ENCODE assay signal across 1 cellular context in the genomic region with DNA sequence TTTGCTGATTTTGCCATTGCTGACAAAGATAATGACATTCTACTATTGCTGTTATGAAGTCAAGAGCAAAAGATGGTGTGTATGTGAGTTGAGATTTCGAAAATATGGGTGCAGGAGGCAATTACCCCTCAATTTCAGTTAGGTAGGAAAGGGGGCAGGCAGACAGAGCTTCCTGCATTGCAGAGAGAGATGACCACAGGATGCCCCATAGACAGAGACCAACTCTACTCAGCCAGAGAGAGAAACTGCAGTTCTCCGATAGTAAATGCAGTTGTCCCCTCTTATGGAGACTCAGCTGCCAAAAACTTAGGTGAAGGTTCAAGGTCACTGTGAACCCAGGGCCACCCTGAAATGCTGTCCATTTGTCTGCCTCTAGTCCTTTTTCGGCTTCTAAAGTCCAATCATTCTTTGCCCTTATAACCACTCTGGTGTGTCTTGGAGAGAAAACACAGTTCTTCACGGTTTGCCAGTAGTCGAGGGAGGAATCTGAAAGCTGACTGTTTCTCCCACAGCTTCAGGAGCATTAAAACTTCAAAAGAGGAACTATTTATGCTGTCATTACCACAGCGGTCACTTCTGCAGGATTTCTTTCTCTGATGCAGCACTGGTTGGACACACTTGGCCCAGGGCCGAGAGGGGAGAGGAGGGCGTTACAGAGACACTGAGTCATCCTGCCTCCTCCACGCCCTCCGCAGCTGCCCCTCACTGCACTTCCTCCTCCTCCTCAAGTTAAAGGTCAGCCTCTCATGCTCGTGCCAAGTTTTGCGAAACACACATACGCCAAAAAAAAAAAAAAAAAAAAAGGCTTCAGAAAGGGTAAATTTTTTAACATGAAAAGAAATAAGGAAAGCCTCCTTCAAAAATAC.
A peak's percentile ranks its signal among the peaks of the same experiment; 100 is the strongest.
TF ChIP-seq lines count a peak whose summit lies in the region.

No MANE protein-coding gene starts in this region.

TF ChIP-seq in HEK293, 187 proteins besides CTCF, POLR2A, EP300 and RAD21 (continued from another document):
- TF ChIP-seq INSM2 (tag by site-specific recombination; IDR thresholded peaks at IDR 0.05) (no peak), ZNF571 (tag by site-specific recombination; IDR thresholded peaks at IDR 0.05) (no peak), TCF7L2 (IDR thresholded peaks at IDR 0.05; ENCODE audit: borderline replicate concordance, low read depth, low read length) (no peak), ZBTB8A (tag by site-specific recombination; IDR thresholded peaks at IDR 0.05) (0 out of 2 replicates have a peak, but pooled peaks have one; percentile 15), ZNF629 (tag by site-specific recombination; IDR thresholded peaks at IDR 0.05) (0 out of 2 replicates have a peak, but pooled peaks have one; percentile 21), ZEB2 (tag by site-specific recombination; IDR thresholded peaks at IDR 0.05) (peak; percentile 37; the same call in 1 of the 2 replicates), EGR2 (tag by site-specific recombination; IDR thresholded peaks at IDR 0.05; ENCODE audit: low read depth) (peak; percentile 79), ZNF664 (tag by site-specific recombination; IDR thresholded peaks at IDR 0.05) (peak; percentile 64; the same call in 1 of the 2 replicates), WT1 (tag by site-specific recombination; IDR thresholded peaks at IDR 0.05) (0 out of 2 replicates have a peak, but pooled peaks have one; percentile 34), SP2 (tag by site-specific recombination; IDR thresholded peaks at IDR 0.05) (0 out of 2 replicates have a peak, but pooled peaks have one; percentile 17), KLF9 (tag by site-specific recombination; IDR thresholded peaks at IDR 0.05; ENCODE audit: low read depth) (0 out of 2 replicates have a peak, but pooled peaks have one; percentile 26), ZNF660 (tag by site-specific recombination; IDR thresholded peaks at IDR 0.05) (peak; percentile 97), KLF16 (tag by site-specific recombination; IDR thresholded peaks at IDR 0.05) (0 out of 2 replicates have a peak, but pooled peaks have one; percentile 36), ZNF830 (tag by site-specific recombination; IDR thresholded peaks at IDR 0.05; ENCODE audit: low read depth) (no peak), ZSCAN30 (tag by site-specific recombination; IDR thresholded peaks at IDR 0.05) (no peak)
- TF ChIP-seq, protein P1, sequence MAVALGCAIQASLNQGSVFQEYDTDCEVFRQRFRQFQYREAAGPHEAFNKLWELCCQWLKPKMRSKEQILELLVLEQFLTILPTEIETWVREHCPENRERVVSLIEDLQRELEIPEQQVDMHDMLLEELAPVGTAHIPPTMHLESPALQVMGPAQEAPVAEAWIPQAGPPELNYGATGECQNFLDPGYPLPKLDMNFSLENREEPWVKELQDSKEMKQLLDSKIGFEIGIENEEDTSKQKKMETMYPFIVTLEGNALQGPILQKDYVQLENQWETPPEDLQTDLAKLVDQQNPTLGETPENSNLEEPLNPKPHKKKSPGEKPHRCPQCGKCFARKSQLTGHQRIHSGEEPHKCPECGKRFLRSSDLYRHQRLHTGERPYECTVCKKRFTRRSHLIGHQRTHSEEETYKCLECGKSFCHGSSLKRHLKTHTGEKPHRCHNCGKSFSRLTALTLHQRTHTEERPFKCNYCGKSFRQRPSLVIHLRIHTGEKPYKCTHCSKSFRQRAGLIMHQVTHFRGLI (tag by site-specific recombination; IDR thresholded peaks at IDR 0.05) = no peak
